Comparison of ENCODE assay signal across 8 cellular contexts in the genomic region with DNA sequence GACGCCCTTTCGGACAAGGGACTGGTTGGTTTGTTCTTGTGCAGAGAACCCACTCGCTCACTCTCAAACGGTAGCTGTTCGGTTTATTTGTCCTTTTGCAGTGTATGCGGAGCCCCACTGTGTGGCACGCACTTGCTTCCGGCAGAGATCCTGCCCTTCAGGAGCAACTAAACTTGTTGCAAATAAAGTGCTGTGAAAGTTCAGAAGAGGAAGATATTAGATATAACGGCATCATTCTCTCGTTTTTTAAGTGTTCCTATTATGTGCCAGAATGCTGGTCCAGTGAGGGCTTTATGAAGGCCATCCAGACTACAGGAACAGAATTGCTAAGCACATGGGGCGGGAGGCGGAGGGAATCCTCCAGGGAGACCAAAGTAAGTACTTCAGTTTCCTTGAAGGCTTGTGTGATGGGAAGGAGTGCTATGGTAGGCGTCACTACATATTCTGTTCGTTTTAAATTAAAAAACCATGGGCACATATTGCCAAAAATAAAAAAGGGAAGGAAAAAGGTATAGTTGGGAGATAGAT. TPM values are rescaled to one million over a fixed set of nuclear protein-coding genes. Genes with fewer than 3 reads are reported as not detected.
A peak's percentile ranks its signal among the peaks of the same experiment; 100 is the strongest.
DNase-seq lines count a peak whose midpoint lies in the region; ATAC-seq lines count a peak whose summit lies in the region.

No MANE protein-coding gene starts in this region.

- H3K36me3 ChIP-seq in SJCRH30, result peaks cover 15% of the 10 kb centered on the region
- H3K36me3 ChIP-seq in mucosa of rectum (ENCODE audit: control insufficient read depth in 2 of 2, insufficient read depth in 2 of 2, low read length in 2 of 2), result peaks cover 11 to 21% of the 10 kb centered on the region in 2 donors

- ATAC-seq in GM19043 (IDR thresholded peaks at IDR 0.05; ENCODE audit: low read depth, unreplicated experiment) (peak; percentile 47), HG03159 (IDR thresholded peaks at IDR 0.05; ENCODE audit: unreplicated experiment) (peak; percentile 49)
- peak; percentile 64 for ATAC-seq in effector memory CD8-positive, alpha-beta T cell (replicated peaks)

- H3K4me3 ChIP-seq in SJCRH30 (peak overlapping the region; percentile 74), mucosa of rectum (ENCODE audit: low read length in 2 of 2) (peak overlapping the region; percentile 96 to 97)

- H3K9ac ChIP-seq in mucosa of rectum (ENCODE audit: low read depth in 1 of 2, low read length in 2 of 2), result peak overlapping the region; percentile 92 to 97

- H3K4me3 Mint-ChIP-seq in effector memory CD8-positive, alpha-beta T cell, result peak overlapping the region; percentile 94 to 96

- H3K27ac ChIP-seq in SJCRH30, result peak overlapping the region; percentile 73
- peak overlapping the region; percentile 88 to 91 for H3K27ac ChIP-seq in mucosa of rectum (ENCODE audit: low read depth in 2 of 2, low read length in 2 of 2)

- DNase-seq in D341Med (ENCODE audit: low spot score) (peak; percentile 44), SJCRH30 (peak; percentile 48 to 62), GOT3 (lab: John Stamatoyannopoulos, UW) (no peak), cerebellum (ENCODE audit: low spot score) (no peak)
- DNase-seq in effector memory CD8-positive, alpha-beta T cell, result no peak

- H3K27ac Mint-ChIP-seq in effector memory CD8-positive, alpha-beta T cell, result peak overlapping the region; percentile 95 to 98

- no peaks in the 10 kb centered on the region for H3K9me3 ChIP-seq in SJCRH30 (replicated peaks)
- no peaks in the 10 kb centered on the region for H3K9me3 ChIP-seq in mucosa of rectum (ENCODE audit: control insufficient read depth in 2 of 2, low read length in 2 of 2)

- H3K27me3 Mint-ChIP-seq in effector memory CD8-positive, alpha-beta T cell, result no peaks in the 10 kb centered on the region

- H3K36me3 Mint-ChIP-seq in effector memory CD8-positive, alpha-beta T cell (ENCODE audit: insufficient read depth), result peaks cover 40% of the 10 kb centered on the region

- H3K4me1 ChIP-seq in SJCRH30 (peaks cover 14% of the 10 kb centered on the region), mucosa of rectum (ENCODE audit: control insufficient read depth in 2 of 2, insufficient read depth in 2 of 2, low read length in 2 of 2) (peaks cover 25 to 31% of the 10 kb centered on the region in 2 donors)

- H3K9me3 Mint-ChIP-seq in effector memory CD8-positive, alpha-beta T cell, result no peaks in the 10 kb centered on the region

- H3K4me1 Mint-ChIP-seq in effector memory CD8-positive, alpha-beta T cell (ENCODE audit: low read depth in 2 of 2), result peaks cover 35 to 49% of the 10 kb centered on the region in 2 donors

- H3K27me3 ChIP-seq in SJCRH30 (no peaks in the 10 kb centered on the region), mucosa of rectum (ENCODE audit: control insufficient read depth in 2 of 2, insufficient read depth in 2 of 2, low read length in 2 of 2) (no peaks in the 10 kb centered on the region)

RNA-seq across cellular contexts. Expression of a gene that starts 0.5 kb away (rescaled TPM):
- total RNA-seq in SJCRH30 (2014; rRNA removed; shearing (Covaris generic)), result 43.2 and 43.6 TPM in 2 replicates
- total RNA-seq in cerebellum, result 17.8 TPM

RNA-seq across cellular contexts. Expression of a gene that starts 43.1 kb away (rescaled TPM):
- 19.2 and 21.7 TPM in 2 replicates for total RNA-seq in SJCRH30 (2014; rRNA removed; shearing (Covaris generic))
- total RNA-seq in cerebellum, result 24.5 TPM

Comparison
In these comparisons a context has a peak if more than half of its experiments do, and no peak if none do; other contexts are left out.
1. DNase-seq: peak in D341Med (single experiment) and SJCRH30 (2 of 2); none in effector memory CD8-positive, alpha-beta T cell (0 of 3), GOT3 (single experiment) and cerebellum (single experiment).
2. Peak in every context shown above with its lines, with median percentiles within 50 percentile points of each other: ATAC-seq.